Comparison of ENCODE assay signal across 9 cellular contexts in the genomic region with DNA sequence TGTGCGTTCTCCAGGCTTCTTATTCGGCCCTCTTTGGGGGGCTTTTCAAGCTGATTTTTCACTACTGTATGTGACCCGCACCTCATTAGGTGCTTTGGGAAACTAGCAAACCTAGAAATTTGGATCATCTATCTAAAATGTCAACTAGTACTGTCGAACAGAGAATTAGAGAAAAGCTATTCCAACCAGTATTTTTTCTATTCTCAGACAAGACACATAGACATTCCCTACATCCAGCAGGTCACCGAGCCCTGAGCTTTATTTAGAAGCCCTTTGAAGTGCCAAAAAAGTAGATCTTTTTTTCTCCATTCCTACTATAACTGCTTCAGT. TPM values are rescaled to one million over a fixed set of nuclear protein-coding genes. Genes with fewer than 3 reads are reported as not detected.
DNase-seq lines count a peak whose midpoint lies in the region; ATAC-seq and TF ChIP-seq lines count a peak whose summit lies in the region.
"Had no signal": no experiment of that assay in that cellular context is flagged by ENCODE, and none has a peak within 500 bp of the region (broad histone marks: within the 10 kb centered on the region; RNA-seq: fewer than 3 reads in every experiment).

No MANE protein-coding gene starts in this region.

- H3K9me3 ChIP-seq in SU-DHL-6 (ENCODE audit: insufficient read depth, low read length): no peaks in the 10 kb centered on the region
- H3K9me3 ChIP-seq in gastrocnemius medialis: no peaks in the 10 kb centered on the region

- peak in 1 of 2 donors; percentile 8 for TF ChIP-seq POLR2A in gastrocnemius medialis (IDR thresholded peaks at IDR 0.05)

- peaks cover 13% of the 10 kb centered on the region; the same call in 1 of the 2 replicates for H3F3A ChIP-seq in GM23338 (replicated peaks; ENCODE audit: low read depth)
- peaks cover 7% of the 10 kb centered on the region; the same call in 1 of the 2 replicates for H3F3A ChIP-seq in SU-DHL-6 (ENCODE audit: insufficient read depth)

- H3K4me1 Mint-ChIP-seq in GM23338: peaks cover 15% of the 10 kb centered on the region

- peaks cover 41% of the 10 kb centered on the region for H3K36me3 Mint-ChIP-seq in GM23338 (ENCODE audit: low read depth)

- H3K4me3 ChIP-seq in GM23338 (peak overlapping the region; percentile 90), SU-DHL-6 (ENCODE audit: insufficient read depth, low read length, poor library complexity, severe bottlenecking) (peak overlapping the region; percentile 77), fibroblast of villous mesenchyme (ENCODE audit: low read depth, low read length) (peak overlapping the region; percentile 90), gastrocnemius medialis (peak overlapping the region; percentile 72 to 94 (median 91))

- peak overlapping the region; percentile 88 for H3K4me3 Mint-ChIP-seq in GM23338

- H3K4me2 ChIP-seq in GM23338: peak overlapping the region; percentile 94
- H3K4me2 ChIP-seq in SU-DHL-6 (ENCODE audit: low read depth, low read length, poor library complexity, severe bottlenecking): peak overlapping the region; percentile 69

- no peak for DNase-seq in GM23338 (ENCODE audit: low spot score)
- DNase-seq in fibroblast of villous mesenchyme (ENCODE audit: low read depth): no peak
- no peak for DNase-seq in gastrocnemius medialis
- no peak for DNase-seq in NCI-H446 (lab: John Stamatoyannopoulos, UW)
- no peak for DNase-seq in activated gamma-delta T cell (lab: John Stamatoyannopoulos, UW)
- no peak for DNase-seq in iPS-NIHi7 (ENCODE audit: extremely low spot score)

- H3K27me3 ChIP-seq in GM23338 (ENCODE audit: insufficient read depth): no peaks in the 10 kb centered on the region
- H3K27me3 ChIP-seq in SU-DHL-6 (ENCODE audit: low read length): no peaks in the 10 kb centered on the region
- no peaks in the 10 kb centered on the region for H3K27me3 ChIP-seq in gastrocnemius medialis

- H3K9me2 ChIP-seq in GM23338 (ENCODE audit: insufficient read depth): no peaks in the 10 kb centered on the region
- H3K9me2 ChIP-seq in SU-DHL-6 (replicated peaks; ENCODE audit: insufficient read depth, low read length): no peaks in the 10 kb centered on the region

- H3K79me2 ChIP-seq in GM23338 (replicated peaks; ENCODE audit: insufficient read depth): peaks cover 28% of the 10 kb centered on the region
- H3K79me2 ChIP-seq in SU-DHL-6 (ENCODE audit: insufficient read depth, low read length): peaks cover 15% of the 10 kb centered on the region

- H4K20me1 ChIP-seq in GM23338 (replicated peaks; ENCODE audit: insufficient read depth) (peaks cover 17% of the 10 kb centered on the region), SU-DHL-6 (ENCODE audit: low read depth, low read length) (no peaks in the 10 kb centered on the region)

- ATAC-seq in GM23338: no peak
- ATAC-seq in gastrocnemius medialis: no peak
- ATAC-seq in GM18502 (IDR thresholded peaks at IDR 0.05; ENCODE audit: poor library complexity, unreplicated experiment): no peak

- H3K27ac ChIP-seq in GM23338 (ENCODE audit: low read depth): no peak overlapping the region
- H3K27ac ChIP-seq in SU-DHL-6 (ENCODE audit: low read depth, low read length): no peak overlapping the region
- peak overlapping the region; percentile 86 to 90 (median 88) for H3K27ac ChIP-seq in gastrocnemius medialis

- H3K4me1 ChIP-seq in GM23338 (ENCODE audit: insufficient read depth) (peaks cover 7% of the 10 kb centered on the region), gastrocnemius medialis (peaks cover 8 to 10% of the 10 kb centered on the region in 2 donors)

- peak overlapping the region; percentile 61; the same call in 1 of the 2 replicates for H2AFZ ChIP-seq in GM23338
- peak overlapping the region; percentile 93 for H2AFZ ChIP-seq in SU-DHL-6 (ENCODE audit: low read depth, low read length, severe bottlenecking)

- intact Hi-C loops in gastrocnemius medialis (cut with DNase I; ENCODE audit: low total_unique reads): no loop called here

- TF ChIP-seq CTCF in GM23338 (conservative IDR thresholded peaks at IDR 0.05; ENCODE audit: low read depth in 2 of 2): no peak
- TF ChIP-seq CTCF in SU-DHL-6 (IDR thresholded peaks at IDR 0.05; ENCODE audit: insufficient read depth, low read length, poor library complexity, severe bottlenecking): no peak
- TF ChIP-seq CTCF in fibroblast of villous mesenchyme (IDR thresholded peaks at IDR 0.05; ENCODE audit: insufficient read depth, low read depth, low read length): no peak
- no peak for TF ChIP-seq CTCF in gastrocnemius medialis (IDR thresholded peaks at IDR 0.05 in 4 of 5, conservative IDR thresholded peaks at IDR 0.05 in 1 of 5)

- H3K27me3 Mint-ChIP-seq in GM23338 (ENCODE audit: insufficient read depth, low read depth, poor library complexity): peaks cover 10% of the 10 kb centered on the region

- no peak overlapping the region for H3K27ac Mint-ChIP-seq in GM23338

- no peaks in the 10 kb centered on the region for H3K9me3 Mint-ChIP-seq in GM23338

- in situ Hi-C loops in gastrocnemius medialis (cut with MboI; ENCODE audit: low sequenced_read_pairs in 4 of 4): no loop called here

- H3K9ac ChIP-seq in SU-DHL-6 (ENCODE audit: low read length): peak overlapping the region; percentile 68

- peaks cover 29% of the 10 kb centered on the region for H3K36me3 ChIP-seq in GM23338 (ENCODE audit: insufficient read depth)
- H3K36me3 ChIP-seq in SU-DHL-6 (ENCODE audit: low read length): peaks cover 5% of the 10 kb centered on the region; the same call in 1 of the 2 replicates
- H3K36me3 ChIP-seq in gastrocnemius medialis: peaks cover 0 to 31% of the 10 kb centered on the region in 2 donors

TF ChIP-seq in GM23338, 12 proteins besides CTCF, POLR2A, EP300 and RAD21 (continues in another document):
- TF ChIP-seq EZH2phosphoT487 (IDR thresholded peaks at IDR 0.05; ENCODE audit: unreplicated experiment) (no peak), NANOG (IDR thresholded peaks at IDR 0.05; ENCODE audit: borderline replicate concordance) (no peak), JUNB (IDR thresholded peaks at IDR 0.05; ENCODE audit: unreplicated experiment) (no peak), ZNF114 (CRISPR knock-in tag; IDR thresholded peaks at IDR 0.05) (no peak), POLR2AphosphoS5 (IDR thresholded peaks at IDR 0.05; ENCODE audit: low read depth) (no peak), STAT1 (IDR thresholded peaks at IDR 0.05; ENCODE audit: unreplicated experiment) (no peak), CREB1 (CRISPR knock-in tag; IDR thresholded peaks at IDR 0.05; ENCODE audit: low read depth) (no peak), EZH2 (IDR thresholded peaks at IDR 0.05; ENCODE audit: low read depth, unreplicated experiment) (no peak)
- TF ChIP-seq, protein P1, sequence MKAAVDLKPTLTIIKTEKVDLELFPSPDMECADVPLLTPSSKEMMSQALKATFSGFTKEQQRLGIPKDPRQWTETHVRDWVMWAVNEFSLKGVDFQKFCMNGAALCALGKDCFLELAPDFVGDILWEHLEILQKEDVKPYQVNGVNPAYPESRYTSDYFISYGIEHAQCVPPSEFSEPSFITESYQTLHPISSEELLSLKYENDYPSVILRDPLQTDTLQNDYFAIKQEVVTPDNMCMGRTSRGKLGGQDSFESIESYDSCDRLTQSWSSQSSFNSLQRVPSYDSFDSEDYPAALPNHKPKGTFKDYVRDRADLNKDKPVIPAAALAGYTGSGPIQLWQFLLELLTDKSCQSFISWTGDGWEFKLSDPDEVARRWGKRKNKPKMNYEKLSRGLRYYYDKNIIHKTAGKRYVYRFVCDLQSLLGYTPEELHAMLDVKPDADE (IDR thresholded peaks at IDR 0.05): no peak

RNA-seq across cellular contexts. Expression of a gene that starts 0.3 kb away (rescaled TPM):
- 270 and 291 TPM in 2 replicates for total RNA-seq in GM23338 (2014; rRNA removed; shearing (Covaris generic))
- polyA plus RNA-seq in GM23338 (2016; fragmentation: Nextera tagmentation; extraction: Ambion mirVana): 130 and 136 TPM in 2 replicates
- total RNA-seq in fibroblast of villous mesenchyme (381 and 386 TPM in 2 replicates), gastrocnemius medialis (100 to 1,000 TPM in 2 of 4 donors, 10 to 100 TPM in 2; 70.6 to 118 (median 108) TPM)

RNA-seq across cellular contexts. Expression of a gene that starts 32.5 kb away (rescaled TPM):
- 28.4 and 30.5 TPM in 2 replicates for total RNA-seq in GM23338 (2014; rRNA removed; shearing (Covaris generic))
- 10.0 and 11.2 TPM in 2 replicates for polyA plus RNA-seq in GM23338 (2016; fragmentation: Nextera tagmentation; extraction: Ambion mirVana)
- total RNA-seq in fibroblast of villous mesenchyme: 13.5 and 20.3 TPM in 2 replicates
- total RNA-seq in gastrocnemius medialis: 10 to 100 TPM; 42.3 to 60.1 (median 46.0) TPM

RNA-seq across cellular contexts. Expression of a gene that starts 33.5 kb away (rescaled TPM):
- 35.2 and 67.3 TPM in 2 replicates for total RNA-seq in GM23338 (2014; rRNA removed; shearing (Covaris generic))
- polyA plus RNA-seq in GM23338 (2016; fragmentation: Nextera tagmentation; extraction: Ambion mirVana): 108 and 113 TPM in 2 replicates
- total RNA-seq in fibroblast of villous mesenchyme (38.3 and 40.6 TPM in 2 replicates), gastrocnemius medialis (10 to 100 TPM; 51.5 to 82.7 (median 72.6) TPM)

RNA-seq across cellular contexts. Expression of a gene that starts 39.9 kb away (rescaled TPM):
- total RNA-seq in GM23338 (2014; rRNA removed; shearing (Covaris generic)): 21.3 and 30.0 TPM in 2 replicates
- polyA plus RNA-seq in GM23338 (2016; fragmentation: Nextera tagmentation; extraction: Ambion mirVana): 42.7 and 47.3 TPM in 2 replicates
- not detected in 2 replicates for total RNA-seq in fibroblast of villous mesenchyme
- total RNA-seq in gastrocnemius medialis: 1 to 10 TPM in 1 of 4 donors, not detected in 3; 1.2 TPM
- total RNA-seq: frontal cortex had no signal

RNA-seq across cellular contexts. Expression of a gene that starts 42.7 kb away (rescaled TPM):
- total RNA-seq in GM23338 (2014; rRNA removed; shearing (Covaris generic)): 64.0 and 87.6 TPM in 2 replicates
- 21.2 and 23.0 TPM in 2 replicates for polyA plus RNA-seq in GM23338 (2016; fragmentation: Nextera tagmentation; extraction: Ambion mirVana)
- total RNA-seq in fibroblast of villous mesenchyme (137 and 146 TPM in 2 replicates), gastrocnemius medialis (10 to 100 TPM; 13.6 to 27.3 (median 26.4) TPM)

Comparison
In these comparisons a context has a peak if more than half of its experiments do, and no peak if none do; other contexts are left out.
1. H3K27ac ChIP-seq: peak in gastrocnemius medialis (4 of 4); none in GM23338 (single experiment) and SU-DHL-6 (single experiment).
2. Peak in every context shown above with its lines, with median percentiles within 50 percentile points of each other: H3K4me3 ChIP-seq.